1 cellular context compared by ENCODE assay signal in genomic region chr12:124716208-124717141, GRCh38.
TF ChIP-seq lines count a peak whose summit lies in the region.

No MANE protein-coding gene starts in this region.

TF ChIP-seq in IMR-90, 13 proteins besides CTCF, POLR2A, EP300 and RAD21 (continued from another document):
- TF ChIP-seq MXI1 (IDR thresholded peaks at IDR 0.05; ENCODE audit: borderline replicate concordance, low read depth, low read length) (no peak), BHLHE40 (IDR thresholded peaks at IDR 0.05; ENCODE audit: low read depth, low read length) (no peak)
